Comparison of ENCODE assay signal across 9 cellular contexts in the genomic region with DNA sequence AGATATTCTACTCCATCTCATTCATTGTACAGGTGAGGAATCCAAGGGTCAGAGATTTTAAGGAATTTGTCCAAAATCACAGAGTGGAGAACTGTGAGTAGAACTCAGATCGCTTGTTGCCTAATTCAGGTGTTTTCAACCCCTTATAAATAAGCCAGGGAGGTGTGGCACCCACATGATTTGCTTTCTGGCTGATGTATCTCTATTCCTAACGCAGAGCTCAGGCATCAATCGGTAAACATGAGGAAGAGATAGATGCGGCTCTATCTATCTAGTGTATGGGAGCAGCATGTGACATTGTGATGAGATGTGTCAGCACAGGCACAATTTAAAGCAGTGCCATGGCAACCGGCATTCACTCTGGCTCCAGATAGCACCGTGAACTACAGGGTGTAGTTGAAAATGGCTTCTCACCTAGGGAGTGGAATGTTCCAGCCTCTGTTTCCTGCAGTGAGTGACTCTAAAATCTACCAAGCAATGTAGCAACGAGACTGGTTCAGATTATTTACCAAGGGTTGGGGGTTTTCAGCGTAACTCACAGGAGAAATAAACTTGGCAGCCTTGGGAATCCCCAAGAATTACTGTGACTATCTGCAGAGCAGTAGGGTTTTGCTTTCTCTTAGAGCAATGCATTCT. TPM values are rescaled to one million over a fixed set of nuclear protein-coding genes. Genes with fewer than 3 reads are reported as not detected.
A peak's percentile ranks its signal among the peaks of the same experiment; 100 is the strongest.
DNase-seq lines count a peak whose midpoint lies in the region; ATAC-seq and TF ChIP-seq lines count a peak whose summit lies in the region.
"Had no signal": no experiment of that assay in that cellular context is flagged by ENCODE, and none has a peak within 500 bp of the region (broad histone marks: within the 10 kb centered on the region; RNA-seq: fewer than 3 reads in every experiment).

No MANE protein-coding gene starts in this region.

- H3K9me3 ChIP-seq in OCI-LY1 (ENCODE audit: low read length) (no peaks in the 10 kb centered on the region), gastrocnemius medialis (no peaks in the 10 kb centered on the region)

- H3K79me2 ChIP-seq in OCI-LY1 (ENCODE audit: insufficient read depth, low read length) = no peaks in the 10 kb centered on the region
- H3K79me2 ChIP-seq in mesendoderm (ENCODE audit: control insufficient read depth, insufficient read depth, low read length) = no peaks in the 10 kb centered on the region

- no peaks in the 10 kb centered on the region for H3F3A ChIP-seq in OCI-LY1 (ENCODE audit: insufficient read depth, low read length)

- H3K27ac ChIP-seq in OCI-LY1 (ENCODE audit: low read depth, low read length, poor library complexity, severe bottlenecking) (no peak overlapping the region), mesendoderm (ENCODE audit: low read depth, low read length) (peak overlapping the region; percentile 17), gastrocnemius medialis (no peak overlapping the region)

- H3K4me3 ChIP-seq in OCI-LY1 (ENCODE audit: low read depth, low read length, poor library complexity, severe bottlenecking) (no peak overlapping the region), mesendoderm (ENCODE audit: low read length) (no peak overlapping the region), gastrocnemius medialis (no peak overlapping the region)
- H3K4me3 ChIP-seq: lung had no signal

- H2AK5ac ChIP-seq in mesendoderm (ENCODE audit: low read length) = no peak overlapping the region

- H3K9me2 ChIP-seq in OCI-LY1 (ENCODE audit: low read depth, low read length) = no peaks in the 10 kb centered on the region

- H2BK120ac ChIP-seq in mesendoderm (ENCODE audit: low read depth, low read length) = no peak overlapping the region

- no peak overlapping the region for H2AFZ ChIP-seq in OCI-LY1 (ENCODE audit: low read length)

- no peaks in the 10 kb centered on the region for H3K79me1 ChIP-seq in mesendoderm (ENCODE audit: low read length)

- no peaks in the 10 kb centered on the region for H3K36me3 ChIP-seq in OCI-LY1 (ENCODE audit: insufficient read depth, low read length)
- H3K36me3 ChIP-seq in mesendoderm (ENCODE audit: control insufficient read depth, insufficient read depth, low read length) = no peaks in the 10 kb centered on the region
- H3K36me3 ChIP-seq in gastrocnemius medialis = no peaks in the 10 kb centered on the region

- H3K18ac ChIP-seq in mesendoderm (ENCODE audit: low read length) = no peak overlapping the region

- H2BK15ac ChIP-seq in mesendoderm (replicated peaks; ENCODE audit: low read depth) = no peak overlapping the region

- WGBS in mesendoderm (ENCODE audit: extremely low coverage, insufficient coverage, low lambda C conversion rate) = no CpG with 5 or more reads among the region's 8 CpGs

- H3K4me2 ChIP-seq in OCI-LY1 (ENCODE audit: low read length) = peak overlapping the region; percentile 19; the same call in 1 of the 2 replicates
- no peak overlapping the region for H3K4me2 ChIP-seq in mesendoderm (ENCODE audit: low read length)

- peak overlapping the region; percentile 92 for H3K27ac Mint-ChIP-seq in activated naive CD8-positive, alpha-beta T cell treated with anti-CD3 and anti-CD28 coated beads for 36 hours

- H4K20me1 ChIP-seq in OCI-LY1 (ENCODE audit: insufficient read depth, low read length) = no peaks in the 10 kb centered on the region

- ATAC-seq in GM18858 (IDR thresholded peaks at IDR 0.05; ENCODE audit: unreplicated experiment) = peak; percentile 21
- peak; percentile 49 for ATAC-seq in HG03064 (IDR thresholded peaks at IDR 0.05; ENCODE audit: low read depth, unreplicated experiment)
- ATAC-seq in gastrocnemius medialis = no peak

- no peaks in the 10 kb centered on the region for H3K9me3 Mint-ChIP-seq in activated naive CD8-positive, alpha-beta T cell treated with anti-CD3 and anti-CD28 coated beads for 36 hours

- peaks cover 10% of the 10 kb centered on the region for H3K4me1 Mint-ChIP-seq in activated naive CD8-positive, alpha-beta T cell treated with anti-CD3 and anti-CD28 coated beads for 36 hours

- no peak for TF ChIP-seq POLR2A in gastrocnemius medialis (IDR thresholded peaks at IDR 0.05)

- intact Hi-C loops in posterior vena cava (cut with DNase I) = no loop called here
- intact Hi-C loops in gastrocnemius medialis (cut with DNase I; ENCODE audit: low total_unique reads) = no loop called here

- H3K56ac ChIP-seq in mesendoderm (ENCODE audit: low read length) = no peak overlapping the region

- no peak for TF ChIP-seq CTCF in OCI-LY1 (IDR thresholded peaks at IDR 0.05; ENCODE audit: low read length)
- TF ChIP-seq CTCF in gastrocnemius medialis (IDR thresholded peaks at IDR 0.05 in 4 of 5, conservative IDR thresholded peaks at IDR 0.05 in 1 of 5) = no peak

- H3K36me3 Mint-ChIP-seq in activated naive CD8-positive, alpha-beta T cell treated with anti-CD3 and anti-CD28 coated beads for 36 hours = peaks cover 3% of the 10 kb centered on the region

- peaks cover 7% of the 10 kb centered on the region for H3K4me1 ChIP-seq in OCI-LY1 (ENCODE audit: insufficient read depth, low read length, severe bottlenecking)
- peaks cover 3% of the 10 kb centered on the region for H3K4me1 ChIP-seq in mesendoderm (ENCODE audit: control insufficient read depth, low read depth, low read length)
- no peaks in the 10 kb centered on the region for H3K4me1 ChIP-seq in gastrocnemius medialis

- H3K27me3 ChIP-seq in OCI-LY1 (ENCODE audit: insufficient read depth, low read length) (peaks cover 3% of the 10 kb centered on the region), mesendoderm (ENCODE audit: insufficient read depth, low read length, poor library complexity) (no peaks in the 10 kb centered on the region), gastrocnemius medialis (no peaks in the 10 kb centered on the region)

- H4K5ac ChIP-seq in mesendoderm (ENCODE audit: low read length) = no peak overlapping the region

- H4K8ac ChIP-seq in mesendoderm (ENCODE audit: low read depth, low read length) = no peak overlapping the region

- H3K4ac ChIP-seq in mesendoderm (ENCODE audit: low read depth, low read length) = no peak overlapping the region

- DNase-seq in AG08395 (ENCODE audit: low spot score) (peak; percentile 14), mesendoderm (peak; percentile 98), posterior vena cava (ENCODE audit: low spot score) (no peak), gastrocnemius medialis (no peak)
- peak; percentile 30 for DNase-seq in activated naive CD8-positive, alpha-beta T cell treated with anti-CD3 and anti-CD28 coated beads for 36 hours

- no peaks in the 10 kb centered on the region for H3K27me3 Mint-ChIP-seq in activated naive CD8-positive, alpha-beta T cell treated with anti-CD3 and anti-CD28 coated beads for 36 hours

- peak overlapping the region; percentile 79 for H3K4me3 Mint-ChIP-seq in activated naive CD8-positive, alpha-beta T cell treated with anti-CD3 and anti-CD28 coated beads for 36 hours

- no peak overlapping the region for H3K23ac ChIP-seq in mesendoderm (ENCODE audit: low read length)

- no peak overlapping the region for H2BK5ac ChIP-seq in mesendoderm (ENCODE audit: low read length)

- in situ Hi-C loops in gastrocnemius medialis (cut with MboI; ENCODE audit: low sequenced_read_pairs in 4 of 4) = no loop called here

- H3K9ac ChIP-seq in OCI-LY1 (ENCODE audit: low read length) = no peak overlapping the region
- no peak overlapping the region for H3K9ac ChIP-seq in mesendoderm (ENCODE audit: low read length)

RNA-seq across cellular contexts. Expression of a gene that starts 53.4 kb away (rescaled TPM):
- 100 to 1,000 TPM; 414 to 435 TPM for total RNA-seq in activated naive CD8-positive, alpha-beta T cell treated with anti-CD3 and anti-CD28 coated beads for 36 hours
- polyA plus RNA-seq in mesendoderm (2013, experiment 1 of 2) = 812 TPM
- 835 TPM for polyA plus RNA-seq in mesendoderm (2013, experiment 2 of 2)
- total RNA-seq in posterior vena cava (100 to 1,000 TPM; 151 to 179 TPM), gastrocnemius medialis (100 to 1,000 TPM in 2 of 4 donors, 10 to 100 TPM in 2; 82.6 to 162 (median 100) TPM)

Comparison
In these comparisons a context has a peak if more than half of its experiments do, and no peak if none do; other contexts are left out.
1. DNase-seq: peak in AG08395 (single experiment), activated naive CD8-positive, alpha-beta T cell treated with anti-CD3 and anti-CD28 coated beads for 36 hours (single experiment) and mesendoderm (single experiment); none in posterior vena cava (single experiment) and gastrocnemius medialis (0 of 2).
2. ATAC-seq: peak in GM18858 (single experiment) and HG03064 (single experiment); none in gastrocnemius medialis (0 of 2).